8 cellular contexts compared by ENCODE assay signal in the genomic region with DNA sequence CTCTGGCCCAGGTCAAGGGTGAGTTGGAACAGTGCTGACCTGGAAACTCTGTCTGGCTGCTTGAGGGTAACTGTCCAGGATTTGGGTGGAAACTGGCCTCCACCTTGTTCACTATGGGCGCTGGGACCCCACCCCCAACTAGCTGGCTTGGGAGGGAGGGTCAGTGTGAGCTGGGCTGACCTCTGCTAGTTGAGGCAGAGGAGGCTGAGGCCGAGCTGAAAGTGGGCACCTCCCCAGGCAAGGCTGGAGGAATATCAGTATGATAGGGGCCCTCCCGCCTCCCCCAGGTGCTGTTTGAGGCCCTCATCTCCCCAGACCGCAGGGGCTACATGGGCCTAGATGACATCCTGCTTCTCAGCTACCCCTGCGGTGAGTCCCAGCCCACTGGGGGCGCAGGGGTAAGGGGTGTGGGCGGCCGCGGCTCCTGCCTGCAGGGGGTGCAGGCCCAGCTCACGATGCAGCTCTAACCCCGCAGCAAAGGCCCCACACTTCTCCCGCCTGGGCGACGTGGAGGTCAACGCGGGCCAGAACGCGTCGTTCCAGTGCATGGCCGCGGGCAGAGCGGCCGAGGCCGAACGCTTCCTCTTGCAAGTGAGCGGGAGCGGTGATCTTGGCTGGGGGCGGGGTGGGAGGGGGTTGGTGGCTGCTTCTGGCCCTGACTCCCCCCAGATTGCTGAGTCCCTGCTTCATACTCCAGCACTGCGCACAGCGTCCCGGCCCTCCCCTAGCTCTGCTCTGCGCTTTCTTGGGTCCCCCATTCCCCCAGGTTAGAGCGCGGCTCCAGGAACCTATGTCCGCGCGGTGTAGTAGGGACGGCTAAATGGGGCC. TPM values are rescaled to one million over a fixed set of nuclear protein-coding genes. Genes with fewer than 3 reads are reported as not detected.
DNase-seq lines count a peak whose midpoint lies in the region; ATAC-seq and TF ChIP-seq lines count a peak whose summit lies in the region.

No MANE protein-coding gene starts in this region.

- no peak for TF ChIP-seq CTCF in tibial nerve (IDR thresholded peaks at IDR 0.05)
- no peak for TF ChIP-seq CTCF in GM13977 (IDR thresholded peaks at IDR 0.05; ENCODE audit: extremely low read depth, insufficient read depth, missing control alignments)

- no peak overlapping the region for H3K27ac Mint-ChIP-seq in activated CD4-positive, alpha-beta T cell treated with anti-CD3 and anti-CD28 coated beads for 36 hours
- no peak overlapping the region for H3K27ac Mint-ChIP-seq in memory B cell
- no peak overlapping the region for H3K27ac Mint-ChIP-seq in activated CD4-positive, alpha-beta memory T cell treated with anti-CD3 and anti-CD28 coated beads, Interleukin-2, amount 10 ng/mL, durations not matched to agents 7 days and 5 days

- in situ Hi-C loops in GM13977 (cut with MboI; ENCODE audit: low pct_unique_long_range_greater_than_20kb, low sequenced_read_pairs, unreplicated experiment) = no loop called here

- peak overlapping the region in 2 of 4 donors; percentile 1 to 73 for H3K27ac ChIP-seq in tibial nerve

- CTCF ChIA-PET in activated CD4-positive, alpha-beta T cell treated with anti-CD3 and anti-CD28 coated beads for 36 hours (lab: Charles Lee) = interaction anchor here (0.6 to 1.3 kb wide), 9 partner anchors 8 to 1542 kb away, joined by 3 read pairs; partner anchors contain the start of genes MECR and PTPRU
- CTCF ChIA-PET in activated CD4-positive, alpha-beta memory T cell treated with anti-CD3 and anti-CD28 coated beads, Interleukin-2, amount 10 ng/mL, durations not matched to agents 7 days and 5 days (lab: Charles Lee) = no interaction called here

- H3K4me1 ChIP-seq in tibial nerve = peaks cover 0 to 43% (median 11%) of the 10 kb centered on the region in 4 donors

- no peak for TF ChIP-seq POLR2A in tibial nerve (IDR thresholded peaks at IDR 0.05)

- peak overlapping the region; percentile 68 for H3K4me3 Mint-ChIP-seq in activated CD4-positive, alpha-beta T cell treated with anti-CD3 and anti-CD28 coated beads for 36 hours
- peak overlapping the region; percentile 85 for H3K4me3 Mint-ChIP-seq in memory B cell
- H3K4me3 Mint-ChIP-seq in activated CD4-positive, alpha-beta memory T cell treated with anti-CD3 and anti-CD28 coated beads, Interleukin-2, amount 10 ng/mL, durations not matched to agents 7 days and 5 days = no peak overlapping the region

- peaks cover 0 to 17% (median 0%) of the 10 kb centered on the region in 3 donors for H3K36me3 ChIP-seq in tibial nerve

- peaks cover 34% of the 10 kb centered on the region for H3K27me3 Mint-ChIP-seq in activated CD4-positive, alpha-beta T cell treated with anti-CD3 and anti-CD28 coated beads for 36 hours
- H3K27me3 Mint-ChIP-seq in memory B cell = peaks cover 17% of the 10 kb centered on the region
- H3K27me3 Mint-ChIP-seq in activated CD4-positive, alpha-beta memory T cell treated with anti-CD3 and anti-CD28 coated beads, Interleukin-2, amount 10 ng/mL, durations not matched to agents 7 days and 5 days = peaks cover 45% of the 10 kb centered on the region

- no peaks in the 10 kb centered on the region for H3K9me3 ChIP-seq in tibial nerve

- DNase-seq in activated CD4-positive, alpha-beta T cell treated with anti-CD3 and anti-CD28 coated beads for 36 hours = peak; percentile 50
- DNase-seq in activated CD4-positive, alpha-beta T cell treated with anti-CD3 and anti-CD28 coated beads, Interleukin-2, amount 50 U/mL, for 4 hours = no peak
- DNase-seq in dermis blood vessel endothelial cell = peak; percentile 12
- no peak for DNase-seq in memory B cell (ENCODE audit: low spot score in 2 of 2)
- no peak for DNase-seq in tibial nerve (ENCODE audit: low spot score in 2 of 2)
- DNase-seq in NCI-H1930 (lab: John Stamatoyannopoulos, UW) = no peak
- no peak for DNase-seq in GM13977 (ENCODE audit: low spot score)
- no peak for DNase-seq in activated CD4-positive, alpha-beta memory T cell treated with anti-CD3 and anti-CD28 coated beads, Interleukin-2, amount 10 ng/mL, durations not matched to agents 7 days and 5 days

- intact Hi-C loops in activated CD4-positive, alpha-beta T cell treated with anti-CD3 and anti-CD28 coated beads for 36 hours (cut with DNase I, micrococcal nuclease) = loop anchor here in 1 of 2 experiments (1.0 kb wide), 1 partner anchor 23 kb away; the partner anchor contains the start of gene PTPRU

- ATAC-seq in activated CD4-positive, alpha-beta T cell treated with anti-CD3 and anti-CD28 coated beads for 36 hours = peak; percentile 61
- ATAC-seq in memory B cell (ENCODE audit: low read depth) = peak; percentile 31

- no peaks in the 10 kb centered on the region for H3K27me3 ChIP-seq in tibial nerve

- no peaks in the 10 kb centered on the region for H3K36me3 Mint-ChIP-seq in activated CD4-positive, alpha-beta T cell treated with anti-CD3 and anti-CD28 coated beads for 36 hours (ENCODE audit: low read depth)
- H3K36me3 Mint-ChIP-seq in memory B cell = no peaks in the 10 kb centered on the region
- H3K36me3 Mint-ChIP-seq in activated CD4-positive, alpha-beta memory T cell treated with anti-CD3 and anti-CD28 coated beads, Interleukin-2, amount 10 ng/mL, durations not matched to agents 7 days and 5 days (ENCODE audit: low read depth) = no peaks in the 10 kb centered on the region

- H3K4me1 Mint-ChIP-seq in activated CD4-positive, alpha-beta T cell treated with anti-CD3 and anti-CD28 coated beads for 36 hours = peaks cover 7% of the 10 kb centered on the region
- H3K4me1 Mint-ChIP-seq in memory B cell = peaks cover 7% of the 10 kb centered on the region
- peaks cover 3% of the 10 kb centered on the region for H3K4me1 Mint-ChIP-seq in activated CD4-positive, alpha-beta memory T cell treated with anti-CD3 and anti-CD28 coated beads, Interleukin-2, amount 10 ng/mL, durations not matched to agents 7 days and 5 days

- POLR2A ChIA-PET in activated CD4-positive, alpha-beta T cell treated with anti-CD3 and anti-CD28 coated beads for 36 hours (lab: Charles Lee) = interaction anchor here (0.6 kb wide), 1 partner anchor 49 kb away, joined by 3 read pairs; no protein-coding TSS in a partner anchor
- POLR2A ChIA-PET in activated CD4-positive, alpha-beta memory T cell treated with anti-CD3 and anti-CD28 coated beads, Interleukin-2, amount 10 ng/mL, durations not matched to agents 7 days and 5 days (lab: Charles Lee) = no interaction called here

- H3K4me3 ChIP-seq in tibial nerve = peak overlapping the region; percentile 30 to 60 (median 48)

- no peak for TF ChIP-seq EP300 in tibial nerve (IDR thresholded peaks at IDR 0.05)

- 8 to 24% methylated on average over 22 to 27 of the region's 38 CpGs for WGBS in tibial nerve, 2 donors

- no peaks in the 10 kb centered on the region for H3K9me3 Mint-ChIP-seq in activated CD4-positive, alpha-beta T cell treated with anti-CD3 and anti-CD28 coated beads for 36 hours (ENCODE audit: low read depth)
- no peaks in the 10 kb centered on the region for H3K9me3 Mint-ChIP-seq in memory B cell
- H3K9me3 Mint-ChIP-seq in activated CD4-positive, alpha-beta memory T cell treated with anti-CD3 and anti-CD28 coated beads, Interleukin-2, amount 10 ng/mL, durations not matched to agents 7 days and 5 days = no peaks in the 10 kb centered on the region

RNA-seq across cellular contexts. Expression of gene PTPRU, which starts 22.9 kb away (rescaled TPM):
- total RNA-seq in activated CD4-positive, alpha-beta T cell treated with anti-CD3 and anti-CD28 coated beads for 36 hours = under 1 TPM; 0.37 to 0.89 TPM
- 2.1 and 2.4 TPM in 2 replicates for total RNA-seq in dermis blood vessel endothelial cell
- 10 to 100 TPM; 52.1 to 75.6 (median 63.7) TPM for total RNA-seq in tibial nerve
- under 1 TPM; 0.13 to 0.68 TPM for total RNA-seq in activated CD4-positive, alpha-beta memory T cell treated with anti-CD3 and anti-CD28 coated beads, Interleukin-2, amount 10 ng/mL, durations not matched to agents 7 days and 5 days

RNA-seq across cellular contexts. Expression of gene MECR, which starts 28.5 kb away (rescaled TPM):
- total RNA-seq in activated CD4-positive, alpha-beta T cell treated with anti-CD3 and anti-CD28 coated beads for 36 hours = 10 to 100 TPM; 41.3 to 43.1 TPM
- total RNA-seq in dermis blood vessel endothelial cell (10.6 and 18.4 TPM in 2 replicates), tibial nerve (10 to 100 TPM; 18.8 to 34.2 (median 22.9) TPM)
- total RNA-seq in activated CD4-positive, alpha-beta memory T cell treated with anti-CD3 and anti-CD28 coated beads, Interleukin-2, amount 10 ng/mL, durations not matched to agents 7 days and 5 days = 10 to 100 TPM; 13.9 to 17.6 TPM

Comparison
In these comparisons a context has a peak if more than half of its experiments do, and no peak if none do; other contexts are left out.
1. DNase-seq: peak in activated CD4-positive, alpha-beta T cell treated with anti-CD3 and anti-CD28 coated beads for 36 hours (single experiment) and dermis blood vessel endothelial cell (single experiment); none in activated CD4-positive, alpha-beta T cell treated with anti-CD3 and anti-CD28 coated beads, Interleukin-2, amount 50 U/mL, for 4 hours (0 of 2), memory B cell (0 of 2), tibial nerve (0 of 2), NCI-H1930 (0 of 2), GM13977 (single experiment) and activated CD4-positive, alpha-beta memory T cell treated with anti-CD3 and anti-CD28 coated beads, Interleukin-2, amount 10 ng/mL, durations not matched to agents 7 days and 5 days (single experiment).
2. RNA of gene PTPRU, which starts 22.9 kb away (total RNA-seq): 52.1 to 75.6 TPM in tibial nerve; 2.1 to 2.4 TPM in dermis blood vessel endothelial cell, 0.37 to 0.89 TPM in activated CD4-positive, alpha-beta T cell treated with anti-CD3 and anti-CD28 coated beads for 36 hours and 0.13 to 0.68 TPM in activated CD4-positive, alpha-beta memory T cell treated with anti-CD3 and anti-CD28 coated beads, Interleukin-2, amount 10 ng/mL, durations not matched to agents 7 days and 5 days; every median in the first group is over 10 times any median in the second.